8 cellular contexts compared by ENCODE assay signal in genomic region chr20:5402903-5403531, GRCh38.
A peak's percentile ranks its signal among the peaks of the same experiment; 100 is the strongest.
DNase-seq lines count a peak whose midpoint lies in the region; ATAC-seq, FAIRE-seq and TF ChIP-seq lines count a peak whose summit lies in the region.

No MANE protein-coding gene starts in this region.

- intact Hi-C loops in K562 (cut with micrococcal nuclease): no loop called here

- TF ChIP-seq CTCF in NB4 (IDR thresholded peaks at IDR 0.05; ENCODE audit: low read depth, low read length) (peak; percentile 93), K562 (IDR thresholded peaks at IDR 0.05 in 2 of 3, conservative IDR thresholded peaks at IDR 0.05 in 1 of 3; ENCODE audit: insufficient read depth in 2 of 3, low read depth in 1 of 3, low read length in 3 of 3) (peak; percentile 53 to 57 (median 56))

- H3K79me1 ChIP-seq in neuronal stem cell (ENCODE audit: low read depth, low read length): no peaks in the 10 kb centered on the region

- H3K79me2 ChIP-seq in K562 (ENCODE audit: control insufficient read depth, insufficient read depth, low read length): no peaks in the 10 kb centered on the region

- H3K27ac ChIP-seq in K562 (ENCODE audit: extremely low read depth, low read depth, low read length) (no peak overlapping the region), neuronal stem cell (replicated peaks; ENCODE audit: low read length) (no peak overlapping the region)

- H2BK12ac ChIP-seq in neuronal stem cell (ENCODE audit: low read length): no peak overlapping the region

- DNase-seq in SIG-M5 treated with dmso at 0.1 percent for 504 hours (lab: John Stamatoyannopoulos, UW; ENCODE audit: unreplicated experiment): peak; percentile 10
- DNase-seq in SIG-M5 (lab: John Stamatoyannopoulos, UW): no peak
- peak; percentile 45 for DNase-seq in NB4 (ENCODE audit: low read depth)
- peak; percentile 21 to 36 (median 26) for DNase-seq in K562 (ENCODE audit: extremely low read depth in 1 of 4, low spot score in 3 of 4)
- peak; percentile 6 for DNase-seq in neuronal stem cell (ENCODE audit: low spot score)
- DNase-seq in ureter (ENCODE audit: low spot score): no peak
- no peak for DNase-seq in central memory CD4-positive, alpha-beta T cell

- H3K27me3 ChIP-seq in K562 (ENCODE audit: control insufficient read depth in 2 of 2, insufficient read depth in 2 of 2, low read length in 2 of 2) (no peaks in the 10 kb centered on the region), neuronal stem cell (ENCODE audit: control insufficient read depth in 3 of 3, insufficient read depth in 3 of 3, low read depth in 1 of 3, low read length in 3 of 3) (no peaks in the 10 kb centered on the region)

- 7% methylated on average over 3 of the region's 3 CpGs for WGBS in K562 (ENCODE audit: insufficient coverage, low coverage, missing lambda C conversion rate)
- no CpG with 5 or more reads among the region's 3 CpGs for WGBS in neuronal stem cell (ENCODE audit: extremely low coverage in 2 of 2, insufficient read length in 2 of 2, insufficient replicate concordance in 1 of 2), 2 donors

- no peak overlapping the region for H2BK5ac ChIP-seq in neuronal stem cell (ENCODE audit: low read length)

- TF ChIP-seq POLR2A in NB4 (IDR thresholded peaks at IDR 0.05; ENCODE audit: extremely low read depth, insufficient read length): no peak
- TF ChIP-seq POLR2A in K562 (conservative IDR thresholded peaks at IDR 0.05): no peak

- H3K9me3 ChIP-seq in K562 (replicated peaks; ENCODE audit: control insufficient read depth, insufficient read depth, low read depth, low read length) (no peaks in the 10 kb centered on the region), neuronal stem cell (replicated peaks in 1 of 2; ENCODE audit: control insufficient read depth in 2 of 2, insufficient read depth in 1 of 2, low read depth in 1 of 2, low read length in 2 of 2) (no peaks in the 10 kb centered on the region)

- H3K9ac ChIP-seq in K562 (ENCODE audit: insufficient read depth in 1 of 2, low read depth in 2 of 2, low read length in 2 of 2): no peak overlapping the region
- H3K9ac ChIP-seq in neuronal stem cell (ENCODE audit: low read depth, low read length, poor library complexity): no peak overlapping the region

- ATAC-seq in GM21576 (IDR thresholded peaks at IDR 0.05; ENCODE audit: unreplicated experiment): peak; percentile 78
- ATAC-seq in K562: peak; percentile 93

- H4K8ac ChIP-seq in neuronal stem cell (ENCODE audit: low read depth, low read length): no peak overlapping the region

- H2BK15ac ChIP-seq in neuronal stem cell (ENCODE audit: low read length): no peak overlapping the region

- no peak overlapping the region for H3K14ac ChIP-seq in neuronal stem cell (ENCODE audit: low read length)

- in situ Hi-C loops in K562 (cut with MboI): no loop called here

- FAIRE-seq in K562 (lab: Jason Lieb, UNC): peak; percentile 11

- CTCF ChIA-PET in K562 (lab: Yijun Ruan, JAX; ENCODE audit: low intra/inter-chr PET ratio): no interaction called here

- H2AFZ ChIP-seq in K562 (ENCODE audit: low read depth, low read length) (no peak overlapping the region), neuronal stem cell (ENCODE audit: low read length) (no peak overlapping the region)

- no peaks in the 10 kb centered on the region for H3K9me1 ChIP-seq in K562 (ENCODE audit: control insufficient read depth, insufficient read depth, low read length)

- H2AK5ac ChIP-seq in neuronal stem cell (ENCODE audit: low read depth, low read length): no peak overlapping the region

- H2BK120ac ChIP-seq in neuronal stem cell (ENCODE audit: low read depth, low read length): no peak overlapping the region

- POLR2A ChIA-PET in K562 (lab: Yijun Ruan, JAX): no interaction called here

- H3K4me3 ChIP-seq in NB4 (ENCODE audit: low read depth, low read length) (no peak overlapping the region), K562 (no peak overlapping the region), neuronal stem cell (ENCODE audit: low read length in 2 of 2) (no peak overlapping the region)

- H3K23ac ChIP-seq in neuronal stem cell (ENCODE audit: low read depth, low read length, poor library complexity): no peak overlapping the region

- TF ChIP-seq RAD21 in K562 (CRISPR knock-in tag; conservative IDR thresholded peaks at IDR 0.05 in 1 of 2, IDR thresholded peaks at IDR 0.05 in 1 of 2): 0 out of 4 replicates have a peak, but pooled peaks of 1 of the 2 experiments have one; percentile 19

- no TSS peak for BruUV-seq in K562 (replicated peaks; lab: Mats Ljungman, UMichigan)

- H3K18ac ChIP-seq in neuronal stem cell (ENCODE audit: low read length): no peak overlapping the region

- no peaks in the 10 kb centered on the region for H4K20me1 ChIP-seq in K562 (replicated peaks; ENCODE audit: control insufficient read depth, insufficient read depth, low read length)

- no peak overlapping the region for H3K4ac ChIP-seq in neuronal stem cell (ENCODE audit: low read length)

- no peak for TF ChIP-seq EP300 in K562 (IDR thresholded peaks at IDR 0.05; ENCODE audit: low read length)

- H3K36me3 ChIP-seq in K562 (ENCODE audit: control insufficient read depth, insufficient read depth, low read length): no peaks in the 10 kb centered on the region
- no peaks in the 10 kb centered on the region for H3K36me3 ChIP-seq in neuronal stem cell (replicated peaks in 1 of 2; ENCODE audit: control insufficient read depth in 2 of 2, insufficient read depth in 2 of 2, low read length in 2 of 2)

- H3K4me1 ChIP-seq in K562 (replicated peaks in 1 of 2; ENCODE audit: control insufficient read depth in 2 of 2, insufficient read depth in 2 of 2, low read length in 2 of 2) (no peaks in the 10 kb centered on the region), neuronal stem cell (ENCODE audit: control insufficient read depth in 2 of 2, insufficient read depth in 1 of 2, low read depth in 1 of 2, low read length in 2 of 2) (no peaks in the 10 kb centered on the region)

- no peak overlapping the region for H3K4me2 ChIP-seq in K562 (ENCODE audit: insufficient read depth, low read length)
- H3K4me2 ChIP-seq in neuronal stem cell (ENCODE audit: insufficient read depth, low read length, poor library complexity, severe bottlenecking): no peak overlapping the region

- H4K91ac ChIP-seq in neuronal stem cell (ENCODE audit: low read depth, low read length, poor library complexity): no peak overlapping the region

TF ChIP-seq in K562, 482 proteins besides CTCF, POLR2A, EP300 and RAD21:
- no peak for TF ChIP-seq ZBTB5 (IDR thresholded peaks at IDR 0.05)
- TF ChIP-seq SMC3 (conservative IDR thresholded peaks at IDR 0.05; ENCODE audit: insufficient read depth, low read depth, low read length): 0 out of 2 replicates have a peak, but pooled peaks have one; percentile 28
TF ChIP-seq in K562: peak in this region for 1.

Comparison
In these comparisons a context has a peak if more than half of its experiments do, and no peak if none do; other contexts are left out.
1. DNase-seq: peak in SIG-M5 treated with dmso at 0.1 percent for 504 hours (single experiment), NB4 (single experiment), K562 (4 of 4) and neuronal stem cell (single experiment); none in SIG-M5 (single experiment), ureter (single experiment) and central memory CD4-positive, alpha-beta T cell (single experiment).